10 cellular contexts compared by ENCODE assay signal in genomic region chr21:45317401-45318145, GRCh38. TPM values are rescaled to one million over a fixed set of nuclear protein-coding genes. Genes with fewer than 3 reads are reported as not detected.
DNase-seq lines count a peak whose midpoint lies in the region; ATAC-seq and TF ChIP-seq lines count a peak whose summit lies in the region.
"Had no signal": no experiment of that assay in that cellular context is flagged by ENCODE, and none has a peak within 500 bp of the region (broad histone marks: within the 10 kb centered on the region; RNA-seq: fewer than 3 reads in every experiment).

No MANE protein-coding gene starts in this region.

- H3K9me3 ChIP-seq in ascending aorta (no peaks in the 10 kb centered on the region), heart right ventricle (no peaks in the 10 kb centered on the region), gastrocnemius medialis (no peaks in the 10 kb centered on the region)
- H3K9me3 ChIP-seq: testis had no signal

- peak; percentile 84 for DNase-seq in Daoy (ENCODE audit: low read depth)
- DNase-seq in ascending aorta (ENCODE audit: low spot score in 2 of 2), result peak; percentile 9 to 60
- peak in 1 of 2 donors; percentile 11 for DNase-seq in heart right ventricle
- peak in 1 of 2 donors; percentile 11 for DNase-seq in gastrocnemius medialis
- DNase-seq in activated effector memory CD4-positive, alpha-beta T cell treated with Interleukin-2 at 50 U/mL for 16 hours, result no peak
- no peak for DNase-seq in cerebellum (ENCODE audit: low spot score)
- DNase-seq in activated CD4-positive, alpha-beta T cell treated with anti-CD3 and anti-CD28 coated beads, Interleukin-2, amount 50 U/mL, for 48 hours, result no peak
- DNase-seq: testis had no signal

- H3K27me3 ChIP-seq in ascending aorta, result no peaks in the 10 kb centered on the region
- no peaks in the 10 kb centered on the region for H3K27me3 ChIP-seq in heart right ventricle
- H3K27me3 ChIP-seq in gastrocnemius medialis, result peaks cover 0 to 12% (median 0%) of the 10 kb centered on the region in 3 donors
- H3K27me3 ChIP-seq: testis had no signal

- WGBS in heart right ventricle, 2 donors, result 79 to 85% methylated on average over 17 of the region's 17 CpGs

- no peaks in the 10 kb centered on the region for H3K36me3 ChIP-seq in ascending aorta
- no peaks in the 10 kb centered on the region for H3K36me3 ChIP-seq in heart right ventricle
- no peaks in the 10 kb centered on the region for H3K36me3 ChIP-seq in gastrocnemius medialis

- TF ChIP-seq POLR2A in gastrocnemius medialis (IDR thresholded peaks at IDR 0.05), result no peak

- H3K4me1 ChIP-seq in ascending aorta, result peaks cover 39 to 55% of the 10 kb centered on the region in 2 donors
- peaks cover 28 to 48% (median 36%) of the 10 kb centered on the region in 9 donors for H3K4me1 ChIP-seq in heart right ventricle
- H3K4me1 ChIP-seq in gastrocnemius medialis, result peaks cover 23 to 29% of the 10 kb centered on the region in 2 donors
- H3K4me1 ChIP-seq: testis had no signal

- H3K4me3 ChIP-seq in ascending aorta (no peak overlapping the region), heart right ventricle (no peak overlapping the region), gastrocnemius medialis (no peak overlapping the region)
- H3K4me3 ChIP-seq: testis had no signal

- peak overlapping the region; percentile 90 to 99 for H3K27ac ChIP-seq in ascending aorta
- peak overlapping the region; percentile 63 to 94 (median 84) for H3K27ac ChIP-seq in heart right ventricle
- peak overlapping the region; percentile 64 to 85 (median 76) for H3K27ac ChIP-seq in gastrocnemius medialis

- in situ Hi-C loops in gastrocnemius medialis (cut with MboI; ENCODE audit: low sequenced_read_pairs in 4 of 4), result no loop called here

- intact Hi-C loops in ascending aorta (cut with DNase I), result no loop called here
- intact Hi-C loops in heart right ventricle (cut with DNase I), result loop anchor here in 4 of 10 donors (2.0 to 5.0 kb wide), 3 partner anchors 35 to 47 kb away; no protein-coding TSS in a partner anchor
- intact Hi-C loops in gastrocnemius medialis (cut with DNase I; ENCODE audit: low total_unique reads), result no loop called here

- no peak for TF ChIP-seq CTCF in ascending aorta (IDR thresholded peaks at IDR 0.05)
- TF ChIP-seq CTCF in heart right ventricle (IDR thresholded peaks at IDR 0.05), result no peak
- TF ChIP-seq CTCF in gastrocnemius medialis (IDR thresholded peaks at IDR 0.05 in 4 of 5, conservative IDR thresholded peaks at IDR 0.05 in 1 of 5), result no peak

- ATAC-seq in heart right ventricle, result no peak
- ATAC-seq in gastrocnemius medialis, result no peak
- ATAC-seq in GM19455 (IDR thresholded peaks at IDR 0.05; ENCODE audit: unreplicated experiment), result no peak
- ATAC-seq: activated naive CD4-positive, alpha-beta T cell treated with anti-CD3 and anti-CD28 coated beads, Interleukin-2, amount 50 U/mL, for 72 hours had no signal

RNA-seq across cellular contexts. Expression of gene POFUT2, which starts 29.9 kb away (rescaled TPM):
- total RNA-seq in Daoy (2014; rRNA removed; shearing (Covaris generic)), result 22.6 and 27.3 TPM in 2 replicates
- total RNA-seq in ascending aorta (39.4 TPM), heart right ventricle (10 to 100 TPM; 12.7 to 20.4 (median 16.3) TPM), gastrocnemius medialis (10 to 100 TPM in 1 of 4 donors, 1 to 10 TPM in 3; 4.8 to 11.0 (median 5.9) TPM), cerebellum (14.2 TPM)
- 10 to 100 TPM; 18.9 to 20.6 TPM for polyA plus RNA-seq in heart right ventricle

Comparison
In these comparisons a context has a peak if more than half of its experiments do, and no peak if none do; other contexts are left out.
1. DNase-seq: peak in Daoy (single experiment) and ascending aorta (2 of 2); none in activated effector memory CD4-positive, alpha-beta T cell treated with Interleukin-2 at 50 U/mL for 16 hours (single experiment), cerebellum (single experiment) and activated CD4-positive, alpha-beta T cell treated with anti-CD3 and anti-CD28 coated beads, Interleukin-2, amount 50 U/mL, for 48 hours (0 of 2).
2. Peak in every context shown above with its lines, with median percentiles within 50 percentile points of each other: H3K27ac ChIP-seq.